Comparison of ENCODE assay signal across 20 cellular contexts in the genomic region with DNA sequence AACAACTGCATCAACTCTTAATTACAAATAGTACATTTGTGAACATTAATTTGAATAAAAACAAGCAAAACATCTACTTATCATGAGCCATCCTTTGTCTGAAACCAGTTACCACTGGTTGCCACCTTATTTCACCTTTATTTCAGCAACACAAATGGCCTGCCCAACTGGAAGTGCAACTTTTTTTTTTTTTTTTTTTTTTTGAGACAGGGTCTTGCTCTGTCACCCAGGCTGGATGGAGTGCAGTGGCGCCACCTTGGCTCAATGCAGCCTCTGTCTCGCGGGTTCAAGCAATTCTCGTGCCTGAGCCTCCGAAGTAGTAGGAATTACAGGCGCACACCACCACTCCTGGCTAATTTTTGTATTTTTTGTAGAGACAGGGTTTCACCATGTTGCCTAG. TPM values are rescaled to one million over a fixed set of nuclear protein-coding genes. Genes with fewer than 3 reads are reported as not detected.
DNase-seq lines count a peak whose midpoint lies in the region; ATAC-seq and TF ChIP-seq lines count a peak whose summit lies in the region.
"Had no signal": no experiment of that assay in that cellular context is flagged by ENCODE, and none has a peak within 500 bp of the region (broad histone marks: within the 10 kb centered on the region; RNA-seq: fewer than 3 reads in every experiment).

No MANE protein-coding gene starts in this region.

- ATAC-seq in GM21390 (IDR thresholded peaks at IDR 0.05; ENCODE audit: unreplicated experiment) = no peak
- ATAC-seq: left lung; stimulated activated memory B cell treated with anti-CD40 and anti-IgM and Interleukin-4, amounts not matched to agents 10 μg/mL and 1 μg/mL and 100 μg/mL, for 72 hours had no signal

- no peak overlapping the region for H3K27ac ChIP-seq in thyroid gland
- H3K27ac ChIP-seq: KMS-11 had no signal

- intact Hi-C loops in activated naive CD4-positive, alpha-beta T cell treated with anti-CD3 and anti-CD28 coated beads for 36 hours (cut with micrococcal nuclease) = no loop called here
- intact Hi-C loops in activated T-helper 1 cell treated with anti-CD3 and anti-CD28 coated beads, Interleukin-12 subunit alpha, Interleukin-12 subunit beta, Interleukin-2, Interleukin-4 antibody, amounts not matched to agents 30 ng/mL and 10 ng/mL and 1 ng/mL, durations not matched to agents 14 hours and 24 hours and 36 hours (cut with micrococcal nuclease) = no loop called here
- intact Hi-C loops in thyroid gland (cut with DNase I) = no loop called here

- H3K4me1 ChIP-seq in thyroid gland = peaks cover 18 to 30% of the 10 kb centered on the region in 2 donors

- H3K27ac Mint-ChIP-seq in activated naive CD4-positive, alpha-beta T cell treated with anti-CD3 and anti-CD28 coated beads for 36 hours = peak overlapping the region; percentile 79
- H3K27ac Mint-ChIP-seq in HFFc6 = no peak overlapping the region
- H3K27ac Mint-ChIP-seq in activated T-helper 1 cell treated with anti-CD3 and anti-CD28 coated beads, Interleukin-12 subunit alpha, Interleukin-12 subunit beta, Interleukin-2, Interleukin-4 antibody, amounts not matched to agents 30 ng/mL and 10 ng/mL and 1 ng/mL, durations not matched to agents 14 hours and 24 hours and 36 hours = peak overlapping the region; percentile 47

- WGBS in thyroid gland, 2 donors = 85 to 96% methylated on average over 6 of the region's 6 CpGs

- H3K36me3 Mint-ChIP-seq in activated naive CD4-positive, alpha-beta T cell treated with anti-CD3 and anti-CD28 coated beads for 36 hours (ENCODE audit: low read depth) = peaks cover 92% of the 10 kb centered on the region
- peaks cover 52% of the 10 kb centered on the region for H3K36me3 Mint-ChIP-seq in HFFc6 (ENCODE audit: low read depth)
- peaks cover 72% of the 10 kb centered on the region for H3K36me3 Mint-ChIP-seq in activated T-helper 1 cell treated with anti-CD3 and anti-CD28 coated beads, Interleukin-12 subunit alpha, Interleukin-12 subunit beta, Interleukin-2, Interleukin-4 antibody, amounts not matched to agents 30 ng/mL and 10 ng/mL and 1 ng/mL, durations not matched to agents 14 hours and 24 hours and 36 hours (ENCODE audit: low read depth)

- H3K36me3 ChIP-seq in thyroid gland = peaks cover 64 to 74% of the 10 kb centered on the region in 2 donors

- no peaks in the 10 kb centered on the region for H3K27me3 Mint-ChIP-seq in activated naive CD4-positive, alpha-beta T cell treated with anti-CD3 and anti-CD28 coated beads for 36 hours (ENCODE audit: low read depth)
- H3K27me3 Mint-ChIP-seq in HFFc6 (ENCODE audit: insufficient read depth) = peaks cover 1% of the 10 kb centered on the region; the same call in 1 of the 2 replicates
- H3K27me3 Mint-ChIP-seq in activated T-helper 1 cell treated with anti-CD3 and anti-CD28 coated beads, Interleukin-12 subunit alpha, Interleukin-12 subunit beta, Interleukin-2, Interleukin-4 antibody, amounts not matched to agents 30 ng/mL and 10 ng/mL and 1 ng/mL, durations not matched to agents 14 hours and 24 hours and 36 hours (ENCODE audit: insufficient read depth) = no peaks in the 10 kb centered on the region
- H3K27me3 Mint-ChIP-seq: stimulated activated memory B cell treated with anti-CD40 and anti-IgM and Interleukin-4, amounts not matched to agents 10 μg/mL and 1 μg/mL and 100 μg/mL, for 72 hours had no signal

- peaks cover 89% of the 10 kb centered on the region for H3K4me1 Mint-ChIP-seq in activated naive CD4-positive, alpha-beta T cell treated with anti-CD3 and anti-CD28 coated beads for 36 hours (ENCODE audit: low read depth)
- H3K4me1 Mint-ChIP-seq in HFFc6 (ENCODE audit: low read depth) = peaks cover 10% of the 10 kb centered on the region
- peaks cover 76% of the 10 kb centered on the region for H3K4me1 Mint-ChIP-seq in activated T-helper 1 cell treated with anti-CD3 and anti-CD28 coated beads, Interleukin-12 subunit alpha, Interleukin-12 subunit beta, Interleukin-2, Interleukin-4 antibody, amounts not matched to agents 30 ng/mL and 10 ng/mL and 1 ng/mL, durations not matched to agents 14 hours and 24 hours and 36 hours (ENCODE audit: low read depth)

- H3K9me3 Mint-ChIP-seq in activated naive CD4-positive, alpha-beta T cell treated with anti-CD3 and anti-CD28 coated beads for 36 hours = no peaks in the 10 kb centered on the region
- H3K9me3 Mint-ChIP-seq in HFFc6 = no peaks in the 10 kb centered on the region
- H3K9me3 Mint-ChIP-seq in activated T-helper 1 cell treated with anti-CD3 and anti-CD28 coated beads, Interleukin-12 subunit alpha, Interleukin-12 subunit beta, Interleukin-2, Interleukin-4 antibody, amounts not matched to agents 30 ng/mL and 10 ng/mL and 1 ng/mL, durations not matched to agents 14 hours and 24 hours and 36 hours = no peaks in the 10 kb centered on the region
- H3K9me3 Mint-ChIP-seq: stimulated activated memory B cell treated with anti-CD40 and anti-IgM and Interleukin-4, amounts not matched to agents 10 μg/mL and 1 μg/mL and 100 μg/mL, for 72 hours had no signal

- H3K9me3 ChIP-seq in thyroid gland = no peaks in the 10 kb centered on the region
- H3K9me3 ChIP-seq: left lung, upper lobe of left lung had no signal

- TF ChIP-seq CTCF in HFFc6 (IDR thresholded peaks at IDR 0.05) (peak; percentile 30; the same call in 1 of the 2 replicates), thyroid gland (IDR thresholded peaks at IDR 0.05) (no peak)

- no peak overlapping the region for H3K4me3 ChIP-seq in thyroid gland (replicated peaks in 1 of 3)
- H3K4me3 ChIP-seq: left lung, upper lobe of left lung had no signal

- CTCF ChIA-PET in activated naive CD4-positive, alpha-beta T cell treated with anti-CD3 and anti-CD28 coated beads for 36 hours (lab: Charles Lee) = interaction anchor here (3.7 kb wide), 1 partner anchor 12 kb away, joined by 13 read pairs; no protein-coding TSS in a partner anchor

- H3K27me3 ChIP-seq in thyroid gland = no peaks in the 10 kb centered on the region
- H3K27me3 ChIP-seq: left lung, upper lobe of left lung had no signal

- no peak for DNase-seq in activated naive CD4-positive, alpha-beta T cell treated with anti-CD3 and anti-CD28 coated beads for 36 hours
- DNase-seq in activated naive CD4-positive, alpha-beta T cell (lab: John Stamatoyannopoulos, UW) = no peak
- no peak for DNase-seq in HFFc6
- no peak for DNase-seq in activated T-helper 1 cell treated with anti-CD3 and anti-CD28 coated beads, Interleukin-12 subunit alpha, Interleukin-12 subunit beta, Interleukin-2, Interleukin-4 antibody, amounts not matched to agents 30 ng/mL and 10 ng/mL and 1 ng/mL, durations not matched to agents 14 hours and 24 hours and 36 hours (ENCODE audit: low spot score)
- peak; percentile 25 to 42 for DNase-seq in thyroid gland
- no peak for DNase-seq in NCI-H345 treated with DMSO at 0.1 percent for 48 hours (lab: John Stamatoyannopoulos, UW; ENCODE audit: unreplicated experiment)
- no peak for DNase-seq in 8988T
- DNase-seq: activated CD4-positive, alpha-beta T cell treated with anti-CD3 and anti-CD28 coated beads, Interleukin-2, amount 50 U/mL, for 1 hour; amygdala; central memory CD4-positive, alpha-beta T cell; COR-L47; left lung; NCI-H2171; retina; RPMI8226; upper lobe of left lung had no signal

- TF ChIP-seq POLR2A in thyroid gland (IDR thresholded peaks at IDR 0.05) = no peak

- H3K4me3 Mint-ChIP-seq in activated naive CD4-positive, alpha-beta T cell treated with anti-CD3 and anti-CD28 coated beads for 36 hours = no peak overlapping the region
- no peak overlapping the region for H3K4me3 Mint-ChIP-seq in HFFc6
- H3K4me3 Mint-ChIP-seq in activated T-helper 1 cell treated with anti-CD3 and anti-CD28 coated beads, Interleukin-12 subunit alpha, Interleukin-12 subunit beta, Interleukin-2, Interleukin-4 antibody, amounts not matched to agents 30 ng/mL and 10 ng/mL and 1 ng/mL, durations not matched to agents 14 hours and 24 hours and 36 hours = no peak overlapping the region
- H3K4me3 Mint-ChIP-seq: stimulated activated memory B cell treated with anti-CD40 and anti-IgM and Interleukin-4, amounts not matched to agents 10 μg/mL and 1 μg/mL and 100 μg/mL, for 72 hours had no signal

RNA-seq across cellular contexts. Expression of gene WDR82, which starts 13.1 kb away (rescaled TPM):
- 100 to 1,000 TPM; 176 to 177 TPM for total RNA-seq in activated naive CD4-positive, alpha-beta T cell treated with anti-CD3 and anti-CD28 coated beads for 36 hours
- total RNA-seq in HFFc6 (2021; fragmentation: NEBNext Ultra II Directional; extraction: Animal tissue kit (Norgen Biotek cat#: 25700)) = 10 to 100 TPM; 55.2 to 62.0 (median 58.6) TPM
- total RNA-seq in activated T-helper 1 cell treated with anti-CD3 and anti-CD28 coated beads, Interleukin-12 subunit alpha, Interleukin-12 subunit beta, Interleukin-2, Interleukin-4 antibody, amounts not matched to agents 30 ng/mL and 10 ng/mL and 1 ng/mL, durations not matched to agents 14 hours and 24 hours and 36 hours = 105 and 107 TPM in 2 replicates
- 10 to 100 TPM; 66.4 to 76.4 (median 72.2) TPM for total RNA-seq in thyroid gland

RNA-seq across cellular contexts. Expression of gene PPM1M, which starts 19.8 kb away (rescaled TPM):
- 100 to 1,000 TPM; 107 to 108 TPM for total RNA-seq in activated naive CD4-positive, alpha-beta T cell treated with anti-CD3 and anti-CD28 coated beads for 36 hours
- total RNA-seq in HFFc6 (2021; fragmentation: NEBNext Ultra II Directional; extraction: Animal tissue kit (Norgen Biotek cat#: 25700)) = 10 to 100 TPM; 20.8 to 23.4 (median 20.9) TPM
- 57.1 and 59.5 TPM in 2 replicates for total RNA-seq in activated T-helper 1 cell treated with anti-CD3 and anti-CD28 coated beads, Interleukin-12 subunit alpha, Interleukin-12 subunit beta, Interleukin-2, Interleukin-4 antibody, amounts not matched to agents 30 ng/mL and 10 ng/mL and 1 ng/mL, durations not matched to agents 14 hours and 24 hours and 36 hours
- 10 to 100 TPM; 15.8 to 22.8 (median 18.0) TPM for total RNA-seq in thyroid gland

RNA-seq across cellular contexts. Expression of gene GLYCTK, which starts 22.2 kb away (rescaled TPM):
- total RNA-seq in activated naive CD4-positive, alpha-beta T cell treated with anti-CD3 and anti-CD28 coated beads for 36 hours = 10 to 100 TPM; 25.9 to 27.7 TPM
- total RNA-seq in HFFc6 (2021; fragmentation: NEBNext Ultra II Directional; extraction: Animal tissue kit (Norgen Biotek cat#: 25700)) = 1 to 10 TPM; 7.0 to 9.9 (median 8.7) TPM
- 17.0 and 18.3 TPM in 2 replicates for total RNA-seq in activated T-helper 1 cell treated with anti-CD3 and anti-CD28 coated beads, Interleukin-12 subunit alpha, Interleukin-12 subunit beta, Interleukin-2, Interleukin-4 antibody, amounts not matched to agents 30 ng/mL and 10 ng/mL and 1 ng/mL, durations not matched to agents 14 hours and 24 hours and 36 hours
- total RNA-seq in thyroid gland = 10 to 100 TPM in 3 of 4 donors, 1 to 10 TPM in 1; 8.9 to 20.3 (median 15.3) TPM

RNA-seq across cellular contexts. Expression of gene TWF2, which starts 26.4 kb away (rescaled TPM):
- 10 to 100 TPM; 89.1 to 91.3 TPM for total RNA-seq in activated naive CD4-positive, alpha-beta T cell treated with anti-CD3 and anti-CD28 coated beads for 36 hours
- 10 to 100 TPM; 73.9 to 83.0 (median 80.7) TPM for total RNA-seq in HFFc6 (2021; fragmentation: NEBNext Ultra II Directional; extraction: Animal tissue kit (Norgen Biotek cat#: 25700))
- total RNA-seq in activated T-helper 1 cell treated with anti-CD3 and anti-CD28 coated beads, Interleukin-12 subunit alpha, Interleukin-12 subunit beta, Interleukin-2, Interleukin-4 antibody, amounts not matched to agents 30 ng/mL and 10 ng/mL and 1 ng/mL, durations not matched to agents 14 hours and 24 hours and 36 hours = 94.3 and 98.6 TPM in 2 replicates
- total RNA-seq in thyroid gland = 10 to 100 TPM; 28.3 to 61.1 (median 50.4) TPM

RNA-seq across cellular contexts. Expression of gene TLR9, which starts 39.9 kb away (rescaled TPM):
- total RNA-seq in activated naive CD4-positive, alpha-beta T cell treated with anti-CD3 and anti-CD28 coated beads for 36 hours = under 1 TPM; 0.62 to 0.89 TPM
- not detected for total RNA-seq in HFFc6 (2021; fragmentation: NEBNext Ultra II Directional; extraction: Animal tissue kit (Norgen Biotek cat#: 25700))
- 0.47 TPM in 1 of 2 replicates, not detected in the other for total RNA-seq in activated T-helper 1 cell treated with anti-CD3 and anti-CD28 coated beads, Interleukin-12 subunit alpha, Interleukin-12 subunit beta, Interleukin-2, Interleukin-4 antibody, amounts not matched to agents 30 ng/mL and 10 ng/mL and 1 ng/mL, durations not matched to agents 14 hours and 24 hours and 36 hours
- total RNA-seq in thyroid gland = under 1 TPM in 1 of 4 donors, not detected in 3; 0.40 TPM
- total RNA-seq: glomerular endothelial cell had no signal

Comparison
In these comparisons a context has a peak if more than half of its experiments do, and no peak if none do; other contexts are left out.
1. DNase-seq: peak in thyroid gland (2 of 2); none in activated naive CD4-positive, alpha-beta T cell treated with anti-CD3 and anti-CD28 coated beads for 36 hours (single experiment), activated naive CD4-positive, alpha-beta T cell (0 of 4), HFFc6 (single experiment), activated T-helper 1 cell treated with anti-CD3 and anti-CD28 coated beads, Interleukin-12 subunit alpha, Interleukin-12 subunit beta, Interleukin-2, Interleukin-4 antibody, amounts not matched to agents 30 ng/mL and 10 ng/mL and 1 ng/mL, durations not matched to agents 14 hours and 24 hours and 36 hours (single experiment), NCI-H345 treated with DMSO at 0.1 percent for 48 hours (single experiment) and 8988T (single experiment).